Comparison of ENCODE assay signal across 8 cellular contexts in genomic region chr9:127904888-127905728, GRCh38. TPM values are rescaled to one million over a fixed set of nuclear protein-coding genes. Genes with fewer than 3 reads are reported as not detected.
DNase-seq lines count a peak whose midpoint lies in the region; ATAC-seq and TF ChIP-seq lines count a peak whose summit lies in the region.

No MANE protein-coding gene starts in this region.

- peak; percentile 70 to 73 for ATAC-seq in activated T-cell treated with anti-CD3 and anti-CD28 coated beads, Interleukin-2, amount 50 U/mL, for 4 hours
- ATAC-seq in HG02981 (IDR thresholded peaks at IDR 0.05; ENCODE audit: unreplicated experiment) = no peak
- ATAC-seq in HG03442 (IDR thresholded peaks at IDR 0.05; ENCODE audit: unreplicated experiment) = no peak

- no peaks in the 10 kb centered on the region for H3K27me3 ChIP-seq in Karpas-422 (ENCODE audit: low read length)
- H3K27me3 ChIP-seq in left ventricle myocardium inferior (ENCODE audit: low read depth) = no peaks in the 10 kb centered on the region

- intact Hi-C loops in left ventricle myocardium inferior (cut with micrococcal nuclease) = no loop called here

- H3K9me3 ChIP-seq in Karpas-422 (ENCODE audit: low read length) (no peaks in the 10 kb centered on the region), left ventricle myocardium inferior (replicated peaks) (no peaks in the 10 kb centered on the region)

- no peak overlapping the region for H2AFZ ChIP-seq in Karpas-422 (ENCODE audit: low read length)

- no peak for TF ChIP-seq CTCF in left ventricle myocardium inferior (IDR thresholded peaks at IDR 0.05; ENCODE audit: borderline replicate concordance)

- H3K27ac ChIP-seq in Karpas-422 (ENCODE audit: low read length) (0 out of 2 replicates have a peak overlapping the region, but pooled peaks have one; percentile 10), left ventricle myocardium inferior (replicated peaks) (peak overlapping the region; percentile 88)

- H3K4me3 ChIP-seq in Karpas-422 (ENCODE audit: low read length) (no peak overlapping the region), left ventricle myocardium inferior (no peak overlapping the region)

- peaks cover 54% of the 10 kb centered on the region for H3K4me1 ChIP-seq in Karpas-422 (ENCODE audit: low read length)
- H3K4me1 ChIP-seq in left ventricle myocardium inferior = peaks cover 49% of the 10 kb centered on the region

- no peak overlapping the region for H3K4me2 ChIP-seq in Karpas-422 (ENCODE audit: low read depth, low read length, poor library complexity, severe bottlenecking)

- H3K27me3 Mint-ChIP-seq in activated T-cell treated with anti-CD3 and anti-CD28 coated beads, Interleukin-2, amount 50 U/mL, for 4 hours (ENCODE audit: low read depth) = no peaks in the 10 kb centered on the region

- no peaks in the 10 kb centered on the region for H4K20me1 ChIP-seq in Karpas-422 (ENCODE audit: insufficient read depth, low read depth, low read length)

- DNase-seq in Karpas-422 (no peak), left ventricle myocardium inferior (no peak), COR-L47 (lab: John Stamatoyannopoulos, UW) (no peak), ureter (ENCODE audit: low spot score) (no peak)
- peak; percentile 51 for DNase-seq in activated T-cell treated with anti-CD3 and anti-CD28 coated beads, Interleukin-2, amount 50 U/mL, for 4 hours
- peak; percentile 51 for DNase-seq in stimulated activated naive CD4-positive, alpha-beta T cell treated with Interleukin-2 at 50 U/mL for 16 hours (lab: John Stamatoyannopoulos, UW)

- H3K36me3 Mint-ChIP-seq in activated T-cell treated with anti-CD3 and anti-CD28 coated beads, Interleukin-2, amount 50 U/mL, for 4 hours (ENCODE audit: insufficient read depth) = peaks cover 4% of the 10 kb centered on the region

- H3K4me3 Mint-ChIP-seq in activated T-cell treated with anti-CD3 and anti-CD28 coated beads, Interleukin-2, amount 50 U/mL, for 4 hours = peak overlapping the region; percentile 86

- H3K9me3 Mint-ChIP-seq in activated T-cell treated with anti-CD3 and anti-CD28 coated beads, Interleukin-2, amount 50 U/mL, for 4 hours = no peaks in the 10 kb centered on the region

- peaks cover 56% of the 10 kb centered on the region for H3K4me1 Mint-ChIP-seq in activated T-cell treated with anti-CD3 and anti-CD28 coated beads, Interleukin-2, amount 50 U/mL, for 4 hours (ENCODE audit: low read depth)

- no peaks in the 10 kb centered on the region for H3K9me2 ChIP-seq in Karpas-422 (replicated peaks; ENCODE audit: insufficient read depth, low read length)

- H3K9ac ChIP-seq in Karpas-422 (ENCODE audit: low read length) = peak overlapping the region; percentile 48

- H3K79me2 ChIP-seq in Karpas-422 (ENCODE audit: low read length) = no peaks in the 10 kb centered on the region

- H3K36me3 ChIP-seq in Karpas-422 (ENCODE audit: insufficient read depth, low read length) (peaks cover 3% of the 10 kb centered on the region; the same call in 1 of the 2 replicates), left ventricle myocardium inferior (peaks cover 17% of the 10 kb centered on the region)

RNA-seq across cellular contexts. Expression of gene ST6GALNAC6, which starts 5.7 kb away (rescaled TPM):
- 21.7 and 55.7 TPM in 2 replicates for total RNA-seq in Karpas-422 (2014; rRNA removed; shearing (Covaris generic); ENCODE audit: low replicate concordance)
- 10 to 100 TPM; 25.9 to 31.5 (median 31.0) TPM for total RNA-seq in activated T-cell treated with anti-CD3 and anti-CD28 coated beads, Interleukin-2, amount 50 U/mL, for 4 hours
- total RNA-seq in left ventricle myocardium inferior (48.4 TPM), ureter (48.9 TPM)

RNA-seq across cellular contexts. Expression of gene ST6GALNAC4, which starts 11.7 kb away (rescaled TPM):
- total RNA-seq in Karpas-422 (2014; rRNA removed; shearing (Covaris generic); ENCODE audit: low replicate concordance) = 23.5 and 41.6 TPM in 2 replicates
- 10 to 100 TPM; 22.0 to 25.7 (median 24.7) TPM for total RNA-seq in activated T-cell treated with anti-CD3 and anti-CD28 coated beads, Interleukin-2, amount 50 U/mL, for 4 hours
- 31.3 TPM for total RNA-seq in left ventricle myocardium inferior
- 25.8 TPM for total RNA-seq in ureter

RNA-seq across cellular contexts. Expression of gene PIP5KL1, which starts 25.5 kb away (rescaled TPM):
- total RNA-seq in Karpas-422 (2014; rRNA removed; shearing (Covaris generic); ENCODE audit: low replicate concordance) = 2.7 and 3.1 TPM in 2 replicates
- total RNA-seq in activated T-cell treated with anti-CD3 and anti-CD28 coated beads, Interleukin-2, amount 50 U/mL, for 4 hours = 1 to 10 TPM; 2.3 to 3.5 (median 2.8) TPM
- total RNA-seq in left ventricle myocardium inferior = 0.85 TPM
- total RNA-seq in ureter = 3.3 TPM

RNA-seq across cellular contexts. Expression of gene AK1, which starts 27.6 kb away (rescaled TPM):
- total RNA-seq in Karpas-422 (2014; rRNA removed; shearing (Covaris generic); ENCODE audit: low replicate concordance) = 1.0 and 32.6 TPM in 2 replicates
- 1 to 10 TPM; 3.6 to 6.4 (median 5.0) TPM for total RNA-seq in activated T-cell treated with anti-CD3 and anti-CD28 coated beads, Interleukin-2, amount 50 U/mL, for 4 hours
- total RNA-seq in left ventricle myocardium inferior (844 TPM), ureter (48.6 TPM)

RNA-seq across cellular contexts. Expression of gene DPM2, which starts 32.5 kb away (rescaled TPM):
- 21.5 and 34.4 TPM in 2 replicates for total RNA-seq in Karpas-422 (2014; rRNA removed; shearing (Covaris generic); ENCODE audit: low replicate concordance)
- total RNA-seq in activated T-cell treated with anti-CD3 and anti-CD28 coated beads, Interleukin-2, amount 50 U/mL, for 4 hours = 10 to 100 TPM; 89.6 to 91.5 (median 89.9) TPM
- total RNA-seq in left ventricle myocardium inferior = 14.0 TPM
- 41.1 TPM for total RNA-seq in ureter

Comparison
In these comparisons a context has a peak if more than half of its experiments do, and no peak if none do; other contexts are left out.
1. DNase-seq: peak in activated T-cell treated with anti-CD3 and anti-CD28 coated beads, Interleukin-2, amount 50 U/mL, for 4 hours (single experiment) and stimulated activated naive CD4-positive, alpha-beta T cell treated with Interleukin-2 at 50 U/mL for 16 hours (single experiment); none in Karpas-422 (single experiment), left ventricle myocardium inferior (single experiment), COR-L47 (single experiment) and ureter (single experiment).
2. ATAC-seq: peak in activated T-cell treated with anti-CD3 and anti-CD28 coated beads, Interleukin-2, amount 50 U/mL, for 4 hours (2 of 2); none in HG02981 (single experiment) and HG03442 (single experiment).